In the genomic region with DNA sequence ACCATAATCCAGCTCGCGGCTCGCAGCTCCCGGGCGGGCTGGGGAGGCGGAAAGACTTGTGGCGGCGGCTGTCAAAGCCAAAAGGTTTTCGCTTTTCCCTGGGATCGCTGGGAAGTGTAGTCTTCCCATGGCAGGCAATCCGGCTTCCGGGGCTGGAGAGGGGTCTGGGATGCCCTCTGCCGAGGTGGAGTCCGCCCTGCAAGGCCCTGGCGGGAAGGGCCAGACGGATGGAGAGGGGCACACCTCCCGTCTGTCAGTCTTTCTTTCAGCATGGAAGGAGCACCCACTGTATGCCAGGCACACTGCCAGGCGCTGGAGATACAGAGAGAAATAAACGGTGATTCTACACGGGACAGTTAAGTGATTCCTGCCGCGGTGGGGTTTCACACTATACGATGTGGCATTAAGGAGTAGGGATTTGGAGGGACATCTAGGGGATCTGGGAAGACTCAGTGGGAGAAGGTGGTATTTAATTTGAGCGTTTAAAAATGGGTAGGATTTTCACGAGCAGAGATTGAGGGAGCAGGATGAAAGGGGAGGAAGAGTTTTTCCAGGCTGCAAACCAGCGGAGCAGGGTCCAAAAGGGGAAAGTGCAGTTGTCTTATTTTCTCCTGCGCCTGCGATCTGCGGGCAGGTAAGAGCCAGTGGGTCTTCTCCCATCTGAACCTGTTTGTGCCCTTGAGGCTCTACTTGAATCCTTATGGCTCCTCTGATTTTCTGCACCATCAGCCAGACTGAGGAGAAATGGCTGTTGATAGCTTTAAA, we compare ENCODE assay signal across 8 cellular contexts. TPM values are rescaled to one million over a fixed set of nuclear protein-coding genes. Genes with fewer than 3 reads are reported as not detected.
DNase-seq lines count a peak whose midpoint lies in the region; ATAC-seq and TF ChIP-seq lines count a peak whose summit lies in the region.

Gene BACE1 (minus strand): TSS at position 60 of the 765 bp plus-strand sequence. CDS start 461 bp downstream, outside the sequence.

- DNase-seq in BJ (ENCODE audit: low read depth) (peak; percentile 52), HCT116 (ENCODE audit: low read depth, low spot score) (peak; percentile 71), NCI-H69 (lab: John Stamatoyannopoulos, UW) (peak; percentile 96), adipocyte (ENCODE audit: low read depth) (peak; percentile 89), glutamatergic neuron (peak; percentile 87), nephron progenitor cell (no peak)

- no peaks in the 10 kb centered on the region for H4K20me1 ChIP-seq in HCT116 (ENCODE audit: insufficient read depth)

- CTCF ChIA-PET in BJ (lab: Yijun Ruan, JAX) (interaction anchor here (0.9 to 2.9 kb wide), 4 partner anchors 14 to 89 kb away, joined by 3 to 10 read pairs (median 3); no protein-coding TSS in a partner anchor), HCT116 (lab: Charles Lee) (no interaction called here)

- H3K9me3 Mint-ChIP-seq in glutamatergic neuron (ENCODE audit: unreplicated experiment) (peaks cover 1% of the 10 kb centered on the region), nephron progenitor cell (no peaks in the 10 kb centered on the region)

- H3K27ac ChIP-seq in HCT116 (ENCODE audit: low read depth, low read length), result peak within 1 kb of the TSS; percentile 61; the same call in 1 of the 2 replicates

- H3K27me3 Mint-ChIP-seq in glutamatergic neuron (ENCODE audit: unreplicated experiment), result peaks cover 4% of the 10 kb centered on the region
- H3K27me3 Mint-ChIP-seq in nephron progenitor cell (ENCODE audit: low read depth, poor library complexity), result peaks cover 9% of the 10 kb centered on the region

- H3K36me3 Mint-ChIP-seq in glutamatergic neuron (ENCODE audit: unreplicated experiment) (no peaks in the 10 kb centered on the region), nephron progenitor cell (ENCODE audit: low read depth) (no peaks in the 10 kb centered on the region)

- peak; percentile 75 for TF ChIP-seq CTCF in BJ (IDR thresholded peaks at IDR 0.05; ENCODE audit: insufficient read depth, low read depth, low read length)
- TF ChIP-seq CTCF in HCT116 (IDR thresholded peaks at IDR 0.05 in 2 of 3, conservative IDR thresholded peaks at IDR 0.05 in 1 of 3; ENCODE audit: borderline replicate concordance in 1 of 3, insufficient read depth in 1 of 3, low read depth in 2 of 3, low read length in 2 of 3), result peak; percentile 34 to 46 (median 34); a peak in 4 of 6 replicates
- TF ChIP-seq CTCF in glutamatergic neuron (IDR thresholded peaks at IDR 0.05; ENCODE audit: partially characterized antibody, unreplicated experiment), result no peak
- no peak for TF ChIP-seq CTCF in nephron progenitor cell (IDR thresholded peaks at IDR 0.05)

- H3K4me3 Mint-ChIP-seq in glutamatergic neuron (ENCODE audit: unreplicated experiment) (peak within 1 kb of the TSS; percentile 95), nephron progenitor cell (peak within 1 kb of the TSS; percentile 89)

- H3K9me3 ChIP-seq in HCT116 (ENCODE audit: control insufficient read depth in 1 of 2, insufficient read depth in 1 of 2, low read depth in 1 of 2, low read length in 2 of 2) (no peaks in the 10 kb centered on the region), adipocyte (ENCODE audit: control insufficient read depth, low read length) (no peaks in the 10 kb centered on the region)

- H2AFZ ChIP-seq in HCT116 (ENCODE audit: low read depth, low read length, poor library complexity, severe bottlenecking), result peak within 1 kb of the TSS; percentile 79

- TF ChIP-seq POLR2A in HCT116 (IDR thresholded peaks at IDR 0.05; ENCODE audit: borderline replicate concordance, extremely low read depth, insufficient read depth, insufficient read length), result no peak

- peak; percentile 51; the same call in 1 of the 2 replicates for TF ChIP-seq RAD21 in HCT116 (IDR thresholded peaks at IDR 0.05; ENCODE audit: low read depth)

- POLR2A ChIA-PET in BJ (lab: Charles Lee) (interaction anchor here (0.7 to 1.2 kb wide), 2 partner anchors 12 to 589 kb away, joined by 3 to 4 read pairs; no protein-coding TSS in a partner anchor), HCT116 (lab: Charles Lee) (interaction anchor here (2.0 kb wide), 1 partner anchor 11 kb away, joined by 10 read pairs; the partner anchor contains the start of gene CEP164)

- peak within 1 kb of the TSS; percentile 65 for H3K9ac ChIP-seq in HCT116 (ENCODE audit: low read length)
- peak within 1 kb of the TSS; percentile 89 for H3K9ac ChIP-seq in adipocyte (ENCODE audit: low read length)

- no TSS peak for BruUV-seq in HCT116 (replicated peaks; lab: Mats Ljungman, UMichigan)

- intact Hi-C loops in HCT116 (cut with micrococcal nuclease), result loop anchor here (1.0 kb wide), 1 partner anchor 84 kb away; the partner anchor contains the start of genes PCSK7 and RNF214

- H3K27ac Mint-ChIP-seq in glutamatergic neuron (ENCODE audit: unreplicated experiment) (peak within 1 kb of the TSS; percentile 5), nephron progenitor cell (no peak within 1 kb of the TSS)

- no peaks in the 10 kb centered on the region for H3K9me2 ChIP-seq in HCT116 (ENCODE audit: insufficient read depth)

- no peaks in the 10 kb centered on the region for H3K79me2 ChIP-seq in HCT116 (ENCODE audit: insufficient read depth, low read length)

- RAD21 ChIA-PET in HCT116 (lab: Charles Lee; ENCODE audit: low non-redundant PET in 1 of 2, low total read pairs in 2 of 2, uncharacterized antibody in 2 of 2, unreplicated experiment in 2 of 2), result no interaction called here

- H3K27me3 ChIP-seq in BJ (ENCODE audit: control insufficient read depth, insufficient read depth, low read length) (no peaks in the 10 kb centered on the region), HCT116 (ENCODE audit: insufficient read depth, low read length) (no peaks in the 10 kb centered on the region), adipocyte (replicated peaks; ENCODE audit: control insufficient read depth, insufficient read depth, low read length) (no peaks in the 10 kb centered on the region)

- H3K4me2 ChIP-seq in HCT116 (ENCODE audit: low read length), result peak within 1 kb of the TSS; percentile 92

- H3K4me1 ChIP-seq in HCT116 (ENCODE audit: control insufficient read depth in 1 of 2, insufficient read depth in 2 of 2, low read length in 2 of 2), result peaks cover 7 to 16% of the 10 kb centered on the region in 2 experiments; a peak in 3 of 4 replicates
- peaks cover 30% of the 10 kb centered on the region for H3K4me1 ChIP-seq in adipocyte (ENCODE audit: control insufficient read depth, insufficient read depth, low read length)

- H3K4me1 Mint-ChIP-seq in glutamatergic neuron (ENCODE audit: low read depth, unreplicated experiment), result peaks cover 9% of the 10 kb centered on the region
- peaks cover 29% of the 10 kb centered on the region for H3K4me1 Mint-ChIP-seq in nephron progenitor cell

- H3K4me3 ChIP-seq in BJ (ENCODE audit: low read depth, low read length) (peak within 1 kb of the TSS; percentile 86), HCT116 (replicated peaks in 1 of 2; ENCODE audit: low read depth in 1 of 2, low read length in 2 of 2) (peak within 1 kb of the TSS; percentile 65 to 68), adipocyte (ENCODE audit: low read length) (peak within 1 kb of the TSS; percentile 86)

- H3K36me3 ChIP-seq in BJ (ENCODE audit: control insufficient read depth, insufficient read depth, low read length) (peaks cover 1% of the 10 kb centered on the region), HCT116 (ENCODE audit: control insufficient read depth in 1 of 2, insufficient read depth in 2 of 2, low read length in 2 of 2) (no peaks in the 10 kb centered on the region), adipocyte (ENCODE audit: control insufficient read depth, insufficient read depth, low read length, severe bottlenecking) (no peaks in the 10 kb centered on the region)

- ATAC-seq in HCT116, result peak; percentile 98
- ATAC-seq in HG03045 (IDR thresholded peaks at IDR 0.05; ENCODE audit: unreplicated experiment), result no peak
- no peak for ATAC-seq in GM19328 (IDR thresholded peaks at IDR 0.05; ENCODE audit: unreplicated experiment)

TF ChIP-seq in HCT116, 20 proteins besides CTCF, POLR2A, EP300 and RAD21:
- TF ChIP-seq ATF3 (IDR thresholded peaks at IDR 0.05) (no peak), SP1 (IDR thresholded peaks at IDR 0.05; ENCODE audit: low read depth) (no peak), POLR2AphosphoS5 (IDR thresholded peaks at IDR 0.05; ENCODE audit: low read depth, low read length) (peak; percentile 77), ZNF274 (IDR thresholded peaks at IDR 0.05; ENCODE audit: low read depth, low read length) (no peak), CEBPB (IDR thresholded peaks at IDR 0.05; ENCODE audit: low read depth) (no peak), ELF1 (IDR thresholded peaks at IDR 0.05; ENCODE audit: borderline replicate concordance, low read depth) (peak; percentile 85), SIN3A (IDR thresholded peaks at IDR 0.05; ENCODE audit: low read depth) (peak; percentile 75; the same call in 1 of the 2 replicates), TCF7L2 (IDR thresholded peaks at IDR 0.05; ENCODE audit: borderline replicate concordance, extremely low read depth, insufficient read depth, insufficient read length) (peak; percentile 91), CBX3 (IDR thresholded peaks at IDR 0.05; ENCODE audit: low read depth) (0 out of 2 replicates have a peak, but pooled peaks have one; percentile 34), YY1 (IDR thresholded peaks at IDR 0.05; ENCODE audit: extremely low read depth, insufficient replicate concordance, low read depth, low read length) (peak; percentile 56), ZFX (IDR thresholded peaks at IDR 0.05) (no peak; the same call in 1 of the 2 replicates)

RNA-seq across cellular contexts. Expression of gene BACE1, which starts in this region (rescaled TPM):
- 47.8 and 99.6 TPM in 2 replicates for polyA plus RNA-seq in BJ (2011; rRNA removed)
- 86.7 and 110 TPM in 2 replicates for polyA minus RNA-seq in BJ (2011; rRNA and poly(A)+ RNA removed)
- total RNA-seq in HCT116 (2021; ENCODE audit: unreplicated experiment) (8.5 TPM), glutamatergic neuron (ENCODE audit: unreplicated experiment) (47.4 TPM)
- 6.0 and 9.3 TPM in 2 replicates for polyA plus RNA-seq in HCT116 (2012)

Comparison
In these comparisons a context has a peak if more than half of its experiments do, and no peak if none do; other contexts are left out.
1. CTCF ChIP-seq: peak in BJ (single experiment) and HCT116 (3 of 3); none in glutamatergic neuron (single experiment) and nephron progenitor cell (single experiment).
2. Peak in every context shown above with its lines, with median percentiles within 50 percentile points of each other: H3K4me3 ChIP-seq.